In genomic region chr2:233565685-233566140, GRCh38 we compare ENCODE assay signal across 8 cellular contexts. TPM values are rescaled to one million over a fixed set of nuclear protein-coding genes. Genes with fewer than 3 reads are reported as not detected.
DNase-seq lines count a peak whose midpoint lies in the region; ATAC-seq lines count a peak whose summit lies in the region.

No MANE protein-coding gene starts in this region.

- H3K27me3 ChIP-seq in BLaER1 (no peaks in the 10 kb centered on the region), SJCRH30 (no peaks in the 10 kb centered on the region; the same call in 1 of the 2 replicates)

- H3K4me3 ChIP-seq in BLaER1 (peak overlapping the region; percentile 73), SJCRH30 (peak overlapping the region; percentile 97)

- no peaks in the 10 kb centered on the region for H3K36me3 ChIP-seq in BLaER1
- H3K36me3 ChIP-seq in SJCRH30 = peaks cover 6% of the 10 kb centered on the region; the same call in 1 of the 2 replicates

- H3K27ac Mint-ChIP-seq in stimulated activated naive B cell treated with anti-CD40 and anti-IgM and Interleukin-4, amounts not matched to agents 10 μg/mL and 1 μg/mL and 100 μg/mL, for 72 hours = peak overlapping the region; percentile 99

- peak overlapping the region; percentile 92 for H3K4me2 ChIP-seq in BLaER1

- peak overlapping the region; percentile 86; the same call in 1 of the 2 replicates for H3K27ac ChIP-seq in BLaER1
- H3K27ac ChIP-seq in SJCRH30 = peak overlapping the region; percentile 98

- DNase-seq in SJCRH30 (no peak), foreskin melanocyte (peak; percentile 8), iPS-NIHi11 (ENCODE audit: low spot score) (no peak), AG08396 (ENCODE audit: low spot score) (no peak)
- DNase-seq in stimulated activated naive B cell treated with anti-CD40 and anti-IgM and Interleukin-4, amounts not matched to agents 10 μg/mL and 1 μg/mL and 100 μg/mL, for 72 hours = no peak
- no peak for DNase-seq in activated effector memory CD4-positive, alpha-beta T cell treated with Interleukin-2 at 50 U/mL for 16 hours

- ATAC-seq in GM21717 (IDR thresholded peaks at IDR 0.05; ENCODE audit: unreplicated experiment) = peak; percentile 18
- ATAC-seq in stimulated activated naive B cell treated with anti-CD40 and anti-IgM and Interleukin-4, amounts not matched to agents 10 μg/mL and 1 μg/mL and 100 μg/mL, for 72 hours (replicated peaks) = peak; percentile 13 to 28

- peaks cover 6 to 9% of the 10 kb centered on the region in 2 donors for H3K36me3 Mint-ChIP-seq in stimulated activated naive B cell treated with anti-CD40 and anti-IgM and Interleukin-4, amounts not matched to agents 10 μg/mL and 1 μg/mL and 100 μg/mL, for 72 hours

- peaks cover 8% of the 10 kb centered on the region for H3K4me1 ChIP-seq in BLaER1
- peaks cover 3% of the 10 kb centered on the region for H3K4me1 ChIP-seq in SJCRH30

- peaks cover 0 to 4% of the 10 kb centered on the region in 2 donors for H3K27me3 Mint-ChIP-seq in stimulated activated naive B cell treated with anti-CD40 and anti-IgM and Interleukin-4, amounts not matched to agents 10 μg/mL and 1 μg/mL and 100 μg/mL, for 72 hours

- no peaks in the 10 kb centered on the region for H3K9me3 Mint-ChIP-seq in stimulated activated naive B cell treated with anti-CD40 and anti-IgM and Interleukin-4, amounts not matched to agents 10 μg/mL and 1 μg/mL and 100 μg/mL, for 72 hours

- peak overlapping the region; percentile 95 to 99 for H3K4me3 Mint-ChIP-seq in stimulated activated naive B cell treated with anti-CD40 and anti-IgM and Interleukin-4, amounts not matched to agents 10 μg/mL and 1 μg/mL and 100 μg/mL, for 72 hours

- peak overlapping the region; percentile 82; the same call in 1 of the 2 replicates for H3K9ac ChIP-seq in BLaER1

- H3K4me1 Mint-ChIP-seq in stimulated activated naive B cell treated with anti-CD40 and anti-IgM and Interleukin-4, amounts not matched to agents 10 μg/mL and 1 μg/mL and 100 μg/mL, for 72 hours = peaks cover 7 to 16% of the 10 kb centered on the region in 2 donors

- H4K20me1 ChIP-seq in BLaER1 = no peaks in the 10 kb centered on the region

- H3K9me3 ChIP-seq in BLaER1 (no peaks in the 10 kb centered on the region), SJCRH30 (replicated peaks) (no peaks in the 10 kb centered on the region)

RNA-seq across cellular contexts. Expression of gene USP40, which starts 0.9 kb away (rescaled TPM):
- 35.0 and 38.4 TPM in 2 replicates for total RNA-seq in SJCRH30 (2014; rRNA removed; shearing (Covaris generic))

RNA-seq across cellular contexts. Expression of gene UGT1A8, which starts 51.7 kb away (rescaled TPM):
- total RNA-seq in SJCRH30 (2014; rRNA removed; shearing (Covaris generic)) = not detected in 2 replicates
